In genomic region chr2:50922506-50922905, GRCh38 we compare ENCODE assay signal across 16 cellular contexts.
"Had no signal": no experiment of that assay in that cellular context is flagged by ENCODE, and none has a peak within 500 bp of the region (broad histone marks: within the 10 kb centered on the region; RNA-seq: fewer than 3 reads in every experiment).

No MANE protein-coding gene starts in this region.

- H3K36me3 Mint-ChIP-seq: activated naive CD4-positive, alpha-beta T cell treated with anti-CD3 and anti-CD28 coated beads, Interleukin-2, amount 50 U/mL, for 24 hours had no signal

- H3K27me3 Mint-ChIP-seq: activated naive CD4-positive, alpha-beta T cell treated with anti-CD3 and anti-CD28 coated beads, Interleukin-2, amount 50 U/mL, for 24 hours; activated T-cell treated with anti-CD3 and anti-CD28 coated beads, Interleukin-2, amount 50 U/mL, for 24 hours had no signal

- H3K4me1 Mint-ChIP-seq: activated naive CD4-positive, alpha-beta T cell treated with anti-CD3 and anti-CD28 coated beads, Interleukin-2, amount 50 U/mL, for 24 hours had no signal

- H3K27me3 ChIP-seq: body of pancreas, gastroesophageal sphincter, stomach had no signal

- H3K4me1 ChIP-seq: body of pancreas, gastroesophageal sphincter, stomach had no signal

- DNase-seq: activated CD4-positive, alpha-beta T cell treated with anti-CD3 and anti-CD28 coated beads, Interleukin-2, amount 50 U/mL, for 4 hours; activated CD4-positive, CD25-positive, alpha-beta regulatory T cell treated with anti-CD3 and anti-CD28 coated beads, Interleukin-2, amount 50 U/mL, for 72 hours; activated effector memory CD4-positive, alpha-beta T cell treated with Interleukin-2 at 50 U/mL for 16 hours; activated T-cell treated with anti-CD3 and anti-CD28 coated beads, Interleukin-2, amount 50 U/mL, for 24 hours; amniotic stem cell; body of pancreas; central memory CD4-positive, alpha-beta T cell; effector memory CD4-positive, alpha-beta T cell; mesendoderm; stimulated activated CD4-positive, alpha-beta T cell treated with anti-CD3 and anti-CD28 coated beads, Interleukin-15, amount 100 ng/mL, for 24 hours; stimulated activated CD4-positive, alpha-beta T cell treated with anti-CD3 and anti-CD28 coated beads, Interleukin-4, amount 100 ng/mL, for 24 hours; stomach had no signal

- H3K36me3 ChIP-seq: gastroesophageal sphincter, stomach, thoracic aorta had no signal

- H3K27ac ChIP-seq: body of pancreas, gastroesophageal sphincter, stomach, thoracic aorta had no signal

- H3K9me3 Mint-ChIP-seq: activated naive CD4-positive, alpha-beta T cell treated with anti-CD3 and anti-CD28 coated beads, Interleukin-2, amount 50 U/mL, for 24 hours had no signal

- H3K4me3 ChIP-seq: body of pancreas, gastroesophageal sphincter, stomach, thoracic aorta had no signal

- H3K9me3 ChIP-seq: body of pancreas, gastroesophageal sphincter, stomach, thoracic aorta had no signal

- H3K27ac Mint-ChIP-seq: activated naive CD4-positive, alpha-beta T cell treated with anti-CD3 and anti-CD28 coated beads, Interleukin-2, amount 50 U/mL, for 24 hours; activated T-cell treated with anti-CD3 and anti-CD28 coated beads, Interleukin-2, amount 50 U/mL, for 24 hours had no signal

- H3K4me3 Mint-ChIP-seq: activated naive CD4-positive, alpha-beta T cell treated with anti-CD3 and anti-CD28 coated beads, Interleukin-2, amount 50 U/mL, for 24 hours; activated T-cell treated with anti-CD3 and anti-CD28 coated beads, Interleukin-2, amount 50 U/mL, for 24 hours; neural crest cell had no signal

- ATAC-seq: body of pancreas, gastroesophageal sphincter had no signal
